Comparison of ENCODE assay signal across 11 cellular contexts in the genomic region with DNA sequence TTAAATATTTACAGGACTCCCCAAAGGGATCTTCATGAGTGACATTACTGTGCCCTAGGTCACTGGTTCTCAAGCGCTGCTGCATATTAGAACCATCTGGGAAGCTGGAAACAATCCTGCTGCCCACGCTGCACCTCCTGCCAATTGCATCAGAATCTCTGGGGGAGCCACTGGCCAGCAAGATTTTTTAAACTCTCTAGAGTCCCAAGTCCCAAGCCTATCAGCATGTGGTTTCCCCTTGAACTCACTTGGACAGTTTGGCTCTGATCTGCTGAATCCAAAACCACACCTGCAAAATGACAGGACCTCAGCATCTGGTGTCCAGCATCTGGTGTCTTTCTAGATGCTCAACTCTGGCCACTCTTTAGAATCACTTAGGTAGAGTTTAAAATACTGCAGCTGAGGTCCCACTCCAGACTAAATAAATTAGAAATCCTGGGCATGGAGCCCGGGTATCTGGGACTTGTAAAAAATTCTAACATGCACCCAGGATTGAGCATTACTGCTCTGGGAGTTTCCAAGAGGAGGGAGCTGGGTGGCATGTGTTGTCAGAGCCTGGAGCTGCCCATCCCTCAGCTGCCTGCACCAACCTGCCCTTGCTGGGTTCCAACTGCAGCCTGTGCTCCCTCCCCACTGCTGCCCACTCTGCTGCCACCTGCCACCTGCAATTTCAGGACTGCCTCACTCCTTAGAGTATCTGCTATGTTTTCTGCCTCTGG.
DNase-seq lines count a peak whose midpoint lies in the region; ATAC-seq lines count a peak whose summit lies in the region.
"Had no signal": no experiment of that assay in that cellular context is flagged by ENCODE, and none has a peak within 500 bp of the region (broad histone marks: within the 10 kb centered on the region; RNA-seq: fewer than 3 reads in every experiment).

No MANE protein-coding gene starts in this region.

- peak overlapping the region; percentile 81 for H3K9ac ChIP-seq in adipocyte (ENCODE audit: low read length)

- ATAC-seq in GM21367 (IDR thresholded peaks at IDR 0.05; ENCODE audit: unreplicated experiment) (peak; percentile 7), left ventricle myocardium superior (peak; percentile 85), GM18870 (IDR thresholded peaks at IDR 0.05; ENCODE audit: unreplicated experiment) (no peak)
- ATAC-seq: T-cell had no signal

- intact Hi-C loops in left ventricle myocardium superior (cut with micrococcal nuclease): no loop called here

- no peaks in the 10 kb centered on the region for H3K27me3 ChIP-seq in adipocyte (replicated peaks; ENCODE audit: control insufficient read depth, insufficient read depth, low read length)

- H3K36me3 ChIP-seq in adipocyte (ENCODE audit: control insufficient read depth, insufficient read depth, low read length, severe bottlenecking): no peaks in the 10 kb centered on the region

- DNase-seq in AG08395 (ENCODE audit: low spot score): peak; percentile 68
- peak; percentile 92 for DNase-seq in adipocyte (ENCODE audit: low read depth)
- peak; percentile 40 for DNase-seq in left ventricle myocardium superior
- no peak for DNase-seq in activated T-cell treated with anti-CD3 and anti-CD28 coated beads for 4 hours
- no peak for DNase-seq in T-helper 1 cell
- no peak for DNase-seq in C1 segment of cervical spinal cord (lab: John Stamatoyannopoulos, UW)
- DNase-seq: NCI-H2029; stimulated activated naive CD4-positive, alpha-beta T cell; T-cell had no signal

- no peaks in the 10 kb centered on the region for H3K9me3 ChIP-seq in adipocyte (ENCODE audit: control insufficient read depth, low read length)

- H3K4me1 ChIP-seq in adipocyte (ENCODE audit: control insufficient read depth, insufficient read depth, low read length): peaks cover 45% of the 10 kb centered on the region

- peak overlapping the region; percentile 62 for H3K4me3 ChIP-seq in adipocyte (ENCODE audit: low read length)

Comparison
In these comparisons a context has a peak if more than half of its experiments do, and no peak if none do; other contexts are left out.
1. DNase-seq: peak in AG08395 (single experiment), adipocyte (single experiment) and left ventricle myocardium superior (single experiment); none in activated T-cell treated with anti-CD3 and anti-CD28 coated beads for 4 hours (single experiment), T-helper 1 cell (0 of 5) and C1 segment of cervical spinal cord (0 of 14).